Comparison of ENCODE assay signal across 3 cellular contexts in genomic region chr2:909764-910379, GRCh38. TPM values are rescaled to one million over a fixed set of nuclear protein-coding genes. Genes with fewer than 3 reads are reported as not detected.
"Had no signal": no experiment of that assay in that cellular context is flagged by ENCODE, and none has a peak within 500 bp of the region (broad histone marks: within the 10 kb centered on the region; RNA-seq: fewer than 3 reads in every experiment).

No MANE protein-coding gene starts in this region.

RNA-seq across cellular contexts. Expression of gene SNTG2, which starts 40.8 kb away (rescaled TPM):
- total RNA-seq: activated CD4-positive, alpha-beta T cell treated with anti-CD3 and anti-CD28 coated beads, Interleukin-2, amount 10 ng/mL, durations not matched to agents 24 days and 14 days; myocyte; T-helper 1 cell treated with Interleukin-12 subunit alpha and Interleukin-12 subunit beta and Interleukin-4 antibody, amounts not matched to agents 30 ng/mL and 1 ng/mL, for 36 hours had no signal
